In the genomic region with DNA sequence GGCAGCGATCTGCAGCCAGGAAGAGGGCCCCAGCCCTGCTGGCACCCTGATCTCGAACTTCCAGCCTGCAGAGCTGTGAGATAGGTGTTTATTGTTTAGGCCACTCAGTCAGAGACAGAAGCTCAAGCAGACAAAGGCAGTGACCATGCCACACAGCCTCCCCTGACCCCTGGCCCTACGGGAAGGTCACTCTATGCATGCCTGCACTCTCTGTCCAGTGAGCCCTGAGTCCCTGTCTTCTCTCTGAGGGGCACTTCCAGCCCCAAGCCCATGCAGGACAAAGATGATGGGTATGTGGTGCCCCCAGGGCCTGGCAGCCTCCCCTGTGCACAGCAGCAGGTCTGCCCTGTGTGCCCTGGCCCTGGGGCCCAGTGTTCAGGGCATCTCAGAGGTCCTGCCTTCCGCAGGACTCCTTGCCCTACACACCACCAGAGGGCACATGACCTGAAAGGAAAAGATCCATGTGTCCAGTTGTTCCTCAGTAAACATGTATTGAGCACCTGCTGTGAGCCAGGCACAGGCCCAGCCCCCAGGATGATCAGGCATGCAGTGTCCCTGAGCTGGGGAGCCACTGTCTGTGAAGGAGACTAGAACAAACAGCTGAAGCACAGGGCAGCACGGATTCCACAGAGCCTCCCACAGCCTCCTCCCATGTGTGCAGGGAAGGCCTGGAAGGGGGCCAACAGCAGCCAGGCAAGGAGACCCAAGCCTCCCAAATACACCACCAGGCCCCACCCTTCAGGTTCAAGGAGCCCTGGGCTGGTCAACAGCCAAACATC, we compare ENCODE assay signal across 12 cellular contexts.
DNase-seq lines count a peak whose midpoint lies in the region; ATAC-seq, FAIRE-seq and TF ChIP-seq lines count a peak whose summit lies in the region.
"Had no signal": no experiment of that assay in that cellular context is flagged by ENCODE, and none has a peak within 500 bp of the region (broad histone marks: within the 10 kb centered on the region; RNA-seq: fewer than 3 reads in every experiment).

No MANE protein-coding gene starts in this region.

- in situ Hi-C loops in HepG2 (cut with HindIII; ENCODE audit: extremely low pct_ligation_motif_present, low pct_unique_long_range_greater_than_20kb), result loop anchor here (5.0 kb wide), 1 partner anchor 92 kb away; no protein-coding TSS in a partner anchor
- in situ Hi-C loops in G401 (cut with HindIII; ENCODE audit: low sequenced_read_pairs), result no loop called here

- ATAC-seq in HepG2 (peak; percentile 98), HG03280 (IDR thresholded peaks at IDR 0.05; ENCODE audit: unreplicated experiment) (no peak)

- H3K27me3 ChIP-seq in HepG2 (ENCODE audit: control insufficient read depth in 1 of 2, insufficient read depth in 2 of 2, low read length in 2 of 2), result no peaks in the 10 kb centered on the region
- H3K27me3 ChIP-seq: heart left ventricle had no signal

- DNase-seq in HFF-Myc (ENCODE audit: extremely low read depth, low read depth) (no peak), HepG2 (ENCODE audit: low spot score) (peak; percentile 35), G401 (ENCODE audit: low spot score) (no peak), DMS153 treated with DMSO at 0.1 percent for 48 hours (lab: John Stamatoyannopoulos, UW; ENCODE audit: unreplicated experiment) (no peak), MV-4-11 (lab: John Stamatoyannopoulos, UW) (no peak)
- DNase-seq: activated naive CD4-positive, alpha-beta T cell treated with Interleukin-2 at 50 U/mL for 16 hours; heart left ventricle; NCI-H1694 treated with DMSO at 0.1 percent for 48 hours had no signal

- no peaks in the 10 kb centered on the region for H3K36me3 ChIP-seq in HepG2 (replicated peaks in 1 of 2; ENCODE audit: control insufficient read depth in 1 of 2, insufficient read depth in 2 of 2, low read length in 2 of 2)
- H3K36me3 ChIP-seq: heart left ventricle had no signal

- H3K79me2 ChIP-seq in HepG2 (ENCODE audit: insufficient read depth, low read length), result no peaks in the 10 kb centered on the region
- H3K79me2 ChIP-seq: parathyroid adenoma had no signal

- H3K4me3 ChIP-seq in HFF-Myc (replicated peaks; ENCODE audit: low read depth, low read length) (no peak overlapping the region), HepG2 (replicated peaks in 1 of 3; ENCODE audit: insufficient read depth in 1 of 3, low read depth in 2 of 3, low read length in 3 of 3) (no peak overlapping the region)
- H3K4me3 ChIP-seq: heart left ventricle had no signal

- no peak overlapping the region for H3K27ac ChIP-seq in C4-2B
- H3K27ac ChIP-seq in angular gyrus (ENCODE audit: low read depth, low read length), result peak overlapping the region; percentile 4
- no peak overlapping the region for H3K27ac ChIP-seq in HepG2 (ENCODE audit: extremely low read length, insufficient read depth, low read length)
- H3K27ac ChIP-seq: heart left ventricle, parathyroid adenoma had no signal

- TF ChIP-seq RAD21 in HepG2 (CRISPR knock-in tag; IDR thresholded peaks at IDR 0.05), result no peak; the same call in 1 of the 2 replicates

- H3K9me3 ChIP-seq in HepG2 (ENCODE audit: low read length), result no peaks in the 10 kb centered on the region
- H3K9me3 ChIP-seq: heart left ventricle had no signal

- FAIRE-seq in HepG2 (lab: Jason Lieb, UNC), result no peak

- WGBS in HepG2 (ENCODE audit: low lambda C conversion rate), result 54% methylated on average over 2 of the region's 5 CpGs

- no peak overlapping the region for H2AFZ ChIP-seq in HepG2 (ENCODE audit: low read length)
- H2AFZ ChIP-seq: parathyroid adenoma had no signal

- no peaks in the 10 kb centered on the region for H3K4me1 ChIP-seq in HepG2 (ENCODE audit: insufficient read depth, low read length)
- H3K4me1 ChIP-seq: heart left ventricle, parathyroid adenoma had no signal

- TF ChIP-seq EP300 in HepG2 (IDR thresholded peaks at IDR 0.05; ENCODE audit: low read depth in 2 of 2, low read length in 2 of 2), result no peak
- TF ChIP-seq EP300 in HepG2 (CRISPR knock-in tag; IDR thresholded peaks at IDR 0.05; ENCODE audit: borderline replicate concordance), result no peak

- no peak overlapping the region for H3K9ac ChIP-seq in HepG2 (ENCODE audit: insufficient read depth, low read depth, low read length)
- H3K9ac ChIP-seq: parathyroid adenoma had no signal

- peak; percentile 73 for TF ChIP-seq CTCF in C4-2B (conservative IDR thresholded peaks at IDR 0.05)
- peak; percentile 41 for TF ChIP-seq CTCF in HFF-Myc (IDR thresholded peaks at IDR 0.05; ENCODE audit: low read depth, low read length, missing control alignments)
- peak; percentile 65 for TF ChIP-seq CTCF in HepG2 (CRISPR knock-in tag; IDR thresholded peaks at IDR 0.05)

- no peaks in the 10 kb centered on the region for H4K20me1 ChIP-seq in HepG2 (ENCODE audit: insufficient read depth, low read length)

- TF ChIP-seq POLR2A in HepG2 (IDR thresholded peaks at IDR 0.05; ENCODE audit: insufficient read depth in 1 of 2, low read depth in 2 of 2, low read length in 2 of 2), result no peak

- CTCF ChIA-PET in HepG2 (lab: Yijun Ruan, JAX; ENCODE audit: low intra/inter-chr PET ratio, low total read pairs), result interaction anchor here (0.8 kb wide), 1 partner anchor 93 kb away, joined by 3 read pairs; no protein-coding TSS in a partner anchor

- POLR2A ChIA-PET in HepG2 (lab: Yijun Ruan, JAX), result no interaction called here

- H3K4me2 ChIP-seq in HepG2 (ENCODE audit: low read depth, low read length), result no peak overlapping the region

- intact Hi-C loops in HepG2 (cut with micrococcal nuclease; ENCODE audit: unreplicated experiment), result loop anchor here (1.0 kb wide), 1 partner anchor 93 kb away; no protein-coding TSS in a partner anchor

- no TSS peak for BruUV-seq in HepG2 (replicated peaks; lab: Mats Ljungman, UMichigan)

TF ChIP-seq in HepG2, 621 proteins besides CTCF, POLR2A, EP300 and RAD21:
- peak; percentile 38; the same call in 1 of the 2 replicates for TF ChIP-seq SMC3 (IDR thresholded peaks at IDR 0.05; ENCODE audit: low read length)
- TF ChIP-seq STAG1 (CRISPR knock-in tag; IDR thresholded peaks at IDR 0.05), result peak; percentile 45
- TF ChIP-seq FOXA1 (IDR thresholded peaks at IDR 0.05), result no peak
- peak; percentile 28; the same call in 1 of the 2 replicates for TF ChIP-seq FOXA1 (CRISPR knock-in tag; IDR thresholded peaks at IDR 0.05)
- TF ChIP-seq AGO2 (optimal IDR thresholded peaks at IDR 0.05; ENCODE audit: low read depth, low read length), result no peak
- no peak for TF ChIP-seq ZNF430 (CRISPR knock-in tag; IDR thresholded peaks at IDR 0.05)
- TF ChIP-seq NFATC3 (CRISPR knock-in tag; IDR thresholded peaks at IDR 0.05), result no peak
- peak; percentile 95 for TF ChIP-seq ZKSCAN8 (CRISPR knock-in tag; IDR thresholded peaks at IDR 0.05; ENCODE audit: borderline replicate concordance)
